2 cellular contexts compared by ENCODE assay signal in genomic region chr1:193831465-193831864, GRCh38.
TF ChIP-seq lines count a peak whose summit lies in the region.

No MANE protein-coding gene starts in this region.

TF ChIP-seq in SK-N-SH, 30 proteins besides CTCF, POLR2A, EP300 and RAD21 (continued from another document):
- no peak for TF ChIP-seq IRF3 (IDR thresholded peaks at IDR 0.05; ENCODE audit: low read depth, low read length)
- no peak for TF ChIP-seq ELF1 (IDR thresholded peaks at IDR 0.05)
- no peak for TF ChIP-seq MXI1 (IDR thresholded peaks at IDR 0.05; ENCODE audit: low read depth, low read length)
- no peak for TF ChIP-seq EZH2phosphoT487 (IDR thresholded peaks at IDR 0.05; ENCODE audit: borderline replicate concordance, low read depth)
- TF ChIP-seq MEF2A (IDR thresholded peaks at IDR 0.05; ENCODE audit: borderline replicate concordance, low read depth) = no peak
- no peak for TF ChIP-seq CHD2 (IDR thresholded peaks at IDR 0.05; ENCODE audit: low read length, partially characterized antibody)
- TF ChIP-seq, protein P1, sequence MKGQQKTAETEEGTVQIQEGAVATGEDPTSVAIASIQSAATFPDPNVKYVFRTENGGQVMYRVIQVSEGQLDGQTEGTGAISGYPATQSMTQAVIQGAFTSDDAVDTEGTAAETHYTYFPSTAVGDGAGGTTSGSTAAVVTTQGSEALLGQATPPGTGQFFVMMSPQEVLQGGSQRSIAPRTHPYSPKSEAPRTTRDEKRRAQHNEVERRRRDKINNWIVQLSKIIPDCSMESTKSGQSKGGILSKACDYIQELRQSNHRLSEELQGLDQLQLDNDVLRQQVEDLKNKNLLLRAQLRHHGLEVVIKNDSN (IDR thresholded peaks at IDR 0.05; ENCODE audit: borderline replicate concordance, low read depth) = no peak
- TF ChIP-seq, protein P2, sequence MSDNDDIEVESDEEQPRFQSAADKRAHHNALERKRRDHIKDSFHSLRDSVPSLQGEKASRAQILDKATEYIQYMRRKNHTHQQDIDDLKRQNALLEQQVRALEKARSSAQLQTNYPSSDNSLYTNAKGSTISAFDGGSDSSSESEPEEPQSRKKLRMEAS (IDR thresholded peaks at IDR 0.05; ENCODE audit: low read depth) = no peak
- no peak for TF ChIP-seq YY1 (IDR thresholded peaks at IDR 0.05; ENCODE audit: low read depth)
- TF ChIP-seq TEAD4 (IDR thresholded peaks at IDR 0.05; ENCODE audit: borderline replicate concordance, insufficient read depth) = no peak
- TF ChIP-seq, protein P3, sequence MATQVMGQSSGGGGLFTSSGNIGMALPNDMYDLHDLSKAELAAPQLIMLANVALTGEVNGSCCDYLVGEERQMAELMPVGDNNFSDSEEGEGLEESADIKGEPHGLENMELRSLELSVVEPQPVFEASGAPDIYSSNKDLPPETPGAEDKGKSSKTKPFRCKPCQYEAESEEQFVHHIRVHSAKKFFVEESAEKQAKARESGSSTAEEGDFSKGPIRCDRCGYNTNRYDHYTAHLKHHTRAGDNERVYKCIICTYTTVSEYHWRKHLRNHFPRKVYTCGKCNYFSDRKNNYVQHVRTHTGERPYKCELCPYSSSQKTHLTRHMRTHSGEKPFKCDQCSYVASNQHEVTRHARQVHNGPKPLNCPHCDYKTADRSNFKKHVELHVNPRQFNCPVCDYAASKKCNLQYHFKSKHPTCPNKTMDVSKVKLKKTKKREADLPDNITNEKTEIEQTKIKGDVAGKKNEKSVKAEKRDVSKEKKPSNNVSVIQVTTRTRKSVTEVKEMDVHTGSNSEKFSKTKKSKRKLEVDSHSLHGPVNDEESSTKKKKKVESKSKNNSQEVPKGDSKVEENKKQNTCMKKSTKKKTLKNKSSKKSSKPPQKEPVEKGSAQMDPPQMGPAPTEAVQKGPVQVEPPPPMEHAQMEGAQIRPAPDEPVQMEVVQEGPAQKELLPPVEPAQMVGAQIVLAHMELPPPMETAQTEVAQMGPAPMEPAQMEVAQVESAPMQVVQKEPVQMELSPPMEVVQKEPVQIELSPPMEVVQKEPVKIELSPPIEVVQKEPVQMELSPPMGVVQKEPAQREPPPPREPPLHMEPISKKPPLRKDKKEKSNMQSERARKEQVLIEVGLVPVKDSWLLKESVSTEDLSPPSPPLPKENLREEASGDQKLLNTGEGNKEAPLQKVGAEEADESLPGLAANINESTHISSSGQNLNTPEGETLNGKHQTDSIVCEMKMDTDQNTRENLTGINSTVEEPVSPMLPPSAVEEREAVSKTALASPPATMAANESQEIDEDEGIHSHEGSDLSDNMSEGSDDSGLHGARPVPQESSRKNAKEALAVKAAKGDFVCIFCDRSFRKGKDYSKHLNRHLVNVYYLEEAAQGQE (IDR thresholded peaks at IDR 0.05; ENCODE audit: low read depth, low read length) = no peak
- no peak for TF ChIP-seq TAF1 (IDR thresholded peaks at IDR 0.05; ENCODE audit: borderline replicate concordance, low read depth, low read length)

TF ChIP-seq in H1, 55 proteins besides CTCF, POLR2A, EP300 and RAD21 (continued from another document):
- TF ChIP-seq POLR2AphosphoS5 (IDR thresholded peaks at IDR 0.05; ENCODE audit: low read depth, low read length) (no peak), RFX5 (IDR thresholded peaks at IDR 0.05; ENCODE audit: borderline replicate concordance, low read depth, low read length) (no peak)
TF ChIP-seq in H1: peak in this region for 1.
